ENCODE assay signal across 12 cellular contexts in genomic region chr6:133892444-133893323, GRCh38. TPM values are rescaled to one million over a fixed set of nuclear protein-coding genes. Genes with fewer than 3 reads are reported as not detected.
DNase-seq lines count a peak whose midpoint lies in the region; ATAC-seq and TF ChIP-seq lines count a peak whose summit lies in the region.
"Had no signal": no experiment of that assay in that cellular context is flagged by ENCODE, and none has a peak within 500 bp of the region (broad histone marks: within the 10 kb centered on the region; RNA-seq: fewer than 3 reads in every experiment).

No MANE protein-coding gene starts in this region.

- ATAC-seq in activated T-cell treated with anti-CD3 and anti-CD28 coated beads, Interleukin-2, amount 50 U/mL, for 4 hours = no peak
- no peak for ATAC-seq in GM21515 (IDR thresholded peaks at IDR 0.05; ENCODE audit: unreplicated experiment)
- ATAC-seq: left colon had no signal

- H3K36me3 Mint-ChIP-seq in activated T-cell treated with anti-CD3 and anti-CD28 coated beads, Interleukin-2, amount 50 U/mL, for 24 hours (ENCODE audit: low read depth) = no peaks in the 10 kb centered on the region
- no peaks in the 10 kb centered on the region for H3K36me3 Mint-ChIP-seq in activated T-cell treated with anti-CD3 and anti-CD28 coated beads, Interleukin-2, amount 50 U/mL, for 4 hours (ENCODE audit: insufficient read depth)

- H3K4me1 Mint-ChIP-seq in activated T-cell treated with anti-CD3 and anti-CD28 coated beads, Interleukin-2, amount 50 U/mL, for 24 hours (ENCODE audit: low read depth) = peaks cover 51% of the 10 kb centered on the region
- peaks cover 37% of the 10 kb centered on the region for H3K4me1 Mint-ChIP-seq in activated T-cell treated with anti-CD3 and anti-CD28 coated beads, Interleukin-2, amount 50 U/mL, for 4 hours (ENCODE audit: low read depth)

- no peaks in the 10 kb centered on the region for H3K9me3 ChIP-seq in spleen

- H3K4me3 ChIP-seq in WI38 (ENCODE audit: low read depth, low read length) (peak overlapping the region; percentile 94), spleen (peak overlapping the region; percentile 4 to 69 (median 42))

- TF ChIP-seq CTCF in WI38 (IDR thresholded peaks at IDR 0.05; ENCODE audit: low read depth, low read length) = no peak
- TF ChIP-seq CTCF in spleen (IDR thresholded peaks at IDR 0.05 in 8 of 11, conservative IDR thresholded peaks at IDR 0.05 in 3 of 11) = no peak

- no peak overlapping the region for H3K27ac Mint-ChIP-seq in activated T-cell treated with anti-CD3 and anti-CD28 coated beads, Interleukin-2, amount 50 U/mL, for 24 hours

- no peaks in the 10 kb centered on the region for H3K9me3 Mint-ChIP-seq in activated T-cell treated with anti-CD3 and anti-CD28 coated beads, Interleukin-2, amount 50 U/mL, for 24 hours
- no peaks in the 10 kb centered on the region for H3K9me3 Mint-ChIP-seq in activated T-cell treated with anti-CD3 and anti-CD28 coated beads, Interleukin-2, amount 50 U/mL, for 4 hours

- peak overlapping the region in 7 of 8 donors; percentile 58 to 82 (median 68) for H3K27ac ChIP-seq in spleen

- no peak for DNase-seq in activated T-cell treated with anti-CD3 and anti-CD28 coated beads, Interleukin-2, amount 50 U/mL, for 24 hours
- DNase-seq in activated T-cell treated with anti-CD3 and anti-CD28 coated beads, Interleukin-2, amount 50 U/mL, for 4 hours = no peak
- peak; percentile 43 for DNase-seq in iPS-NIHi11 (ENCODE audit: low spot score)
- no peak for DNase-seq in spleen
- no peak for DNase-seq in RKO (ENCODE audit: low spot score)
- no peak for DNase-seq in NCI-H2029 treated with DMSO at 0.1 percent for 48 hours (lab: John Stamatoyannopoulos, UW)
- DNase-seq: activated CD4-positive, CD25-positive, alpha-beta regulatory T cell; activated naive CD4-positive, alpha-beta T cell treated with Interleukin-2 at 50 U/mL for 16 hours; left colon had no signal

- 7 to 10% (median 9%) methylated on average over 38 of the region's 38 CpGs for WGBS in spleen, 5 donors

- no peaks in the 10 kb centered on the region for H3K36me3 ChIP-seq in spleen

- intact Hi-C loops in spleen (cut with DNase I; ENCODE audit: low total_unique reads) = no loop called here

- H3K4me1 ChIP-seq in spleen = peaks cover 12 to 57% (median 32%) of the 10 kb centered on the region in 6 donors

- no peak for TF ChIP-seq POLR2A in spleen (IDR thresholded peaks at IDR 0.05)

- peak overlapping the region; percentile 26 for H3K4me3 Mint-ChIP-seq in activated T-cell treated with anti-CD3 and anti-CD28 coated beads, Interleukin-2, amount 50 U/mL, for 24 hours
- no peak overlapping the region for H3K4me3 Mint-ChIP-seq in activated T-cell treated with anti-CD3 and anti-CD28 coated beads, Interleukin-2, amount 50 U/mL, for 4 hours

- peaks cover 95% of the 10 kb centered on the region for H3K27me3 Mint-ChIP-seq in activated T-cell treated with anti-CD3 and anti-CD28 coated beads, Interleukin-2, amount 50 U/mL, for 24 hours
- peaks cover 85% of the 10 kb centered on the region for H3K27me3 Mint-ChIP-seq in activated T-cell treated with anti-CD3 and anti-CD28 coated beads, Interleukin-2, amount 50 U/mL, for 4 hours (ENCODE audit: low read depth)

- peaks cover 4 to 100% (median 87%) of the 10 kb centered on the region in 7 donors for H3K27me3 ChIP-seq in spleen (replicated peaks in 1 of 7)

RNA-seq across cellular contexts. Expression of gene TCF21, which starts 3.8 kb away (rescaled TPM):
- under 1 TPM in 2 of 3 donors, not detected in 1; 0.05 TPM for total RNA-seq in activated T-cell treated with anti-CD3 and anti-CD28 coated beads, Interleukin-2, amount 50 U/mL, for 4 hours
- 100 to 1,000 TPM in 1 of 7 donors, 10 to 100 TPM in 6; 25.2 to 109 (median 34.5) TPM for total RNA-seq in spleen
- polyA plus RNA-seq in spleen = 1 to 10 TPM; 3.6 to 6.5 (median 4.0) TPM
- total RNA-seq: skeletal muscle tissue had no signal

Comparison
In these comparisons a context has a peak if more than half of its experiments do, and no peak if none do; other contexts are left out.
1. RNA of gene TCF21, which starts 3.8 kb away (total RNA-seq): 25.2 to 109 TPM in spleen; 0.05 TPM in activated T-cell treated with anti-CD3 and anti-CD28 coated beads, Interleukin-2, amount 50 U/mL, for 4 hours; every median in the first group is over 10 times any median in the second.